Comparison of ENCODE assay signal across 1 cellular context in genomic region chr19:1492474-1493006, GRCh38.
A peak's percentile ranks its signal among the peaks of the same experiment; 100 is the strongest.
TF ChIP-seq lines count a peak whose summit lies in the region.

No MANE protein-coding gene starts in this region.

TF ChIP-seq in HepG2, 621 proteins besides CTCF, POLR2A, EP300 and RAD21 (continues in another document):
- TF ChIP-seq BHLHE40 (IDR thresholded peaks at IDR 0.05; ENCODE audit: low read length) (no peak), ZBTB3 (CRISPR knock-in tag; IDR thresholded peaks at IDR 0.05; ENCODE audit: borderline replicate concordance, low read depth) (no peak), FOSL2 (CRISPR knock-in tag; IDR thresholded peaks at IDR 0.05) (peak; percentile 87), CC2D1A (CRISPR knock-in tag; IDR thresholded peaks at IDR 0.05) (no peak), ZKSCAN1 (IDR thresholded peaks at IDR 0.05; ENCODE audit: low read length) (no peak), ZNF749 (CRISPR knock-in tag; IDR thresholded peaks at IDR 0.05; ENCODE audit: borderline replicate concordance) (0 out of 2 replicates have a peak, but pooled peaks have one; percentile 50), FOXK1 (CRISPR knock-in tag; IDR thresholded peaks at IDR 0.05; ENCODE audit: borderline replicate concordance, low read depth) (no peak), MAF1 (CRISPR knock-in tag; IDR thresholded peaks at IDR 0.05; ENCODE audit: borderline replicate concordance) (no peak), JDP2 (CRISPR knock-in tag; IDR thresholded peaks at IDR 0.05; ENCODE audit: borderline replicate concordance) (no peak), PITX1 (CRISPR knock-in tag; IDR thresholded peaks at IDR 0.05) (peak; percentile 5; the same call in 1 of the 2 replicates), ZSCAN31 (CRISPR knock-in tag; IDR thresholded peaks at IDR 0.05; ENCODE audit: low read depth) (0 out of 2 replicates have a peak, but pooled peaks have one; percentile 12), TARDBP (CRISPR knock-in tag; IDR thresholded peaks at IDR 0.05) (peak; percentile 48; the same call in 1 of the 2 replicates), SRSF1 (optimal IDR thresholded peaks at IDR 0.05; ENCODE audit: low read depth, low read length) (peak; percentile 69), ZNF350 (CRISPR knock-in tag; IDR thresholded peaks at IDR 0.05; ENCODE audit: borderline replicate concordance, low read depth) (peak; percentile 47; the same call in 1 of the 2 replicates), NONO (IDR thresholded peaks at IDR 0.05) (no peak), NONO (CRISPR knock-in tag; conservative IDR thresholded peaks at IDR 0.05) (peak; percentile 72; the same call in 1 of the 2 replicates), ZNF770 (CRISPR knock-in tag; IDR thresholded peaks at IDR 0.05) (peak; percentile 85; the same call in 1 of the 2 replicates), ZNF790 (CRISPR knock-in tag; IDR thresholded peaks at IDR 0.05; ENCODE audit: borderline replicate concordance) (0 out of 2 replicates have a peak, but pooled peaks have one; percentile 42), NR2F6 (IDR thresholded peaks at IDR 0.05) (0 out of 2 replicates have a peak, but pooled peaks have one; percentile 66), NR2F6 (CRISPR knock-in tag; IDR thresholded peaks at IDR 0.05) (peak; percentile 88), DZIP1 (CRISPR knock-in tag; IDR thresholded peaks at IDR 0.05) (0 out of 2 replicates have a peak, but pooled peaks have one; percentile 38), MYC (CRISPR knock-in tag; IDR thresholded peaks at IDR 0.05; ENCODE audit: borderline replicate concordance) (peak; percentile 34), NR2F1 (CRISPR knock-in tag; IDR thresholded peaks at IDR 0.05) (peak; percentile 70 to 83), ZMAT3 (CRISPR knock-in tag; conservative IDR thresholded peaks at IDR 0.05) (0 out of 2 replicates have a peak, but pooled peaks have one; percentile 35), POLR2G (IDR thresholded peaks at IDR 0.05; ENCODE audit: low read depth, low read length) (peak; percentile 23), ZNF691 (CRISPR knock-in tag; IDR thresholded peaks at IDR 0.05; ENCODE audit: borderline replicate concordance, low read depth) (peak; percentile 17; the same call in 1 of the 2 replicates), ELF1 (CRISPR knock-in tag; IDR thresholded peaks at IDR 0.05) (0 out of 2 replicates have a peak, but pooled peaks have one; percentile 40), TFDP1 (CRISPR knock-in tag; IDR thresholded peaks at IDR 0.05; ENCODE audit: borderline replicate concordance) (0 out of 2 replicates have a peak, but pooled peaks have one; percentile 16), NR2C2 (CRISPR knock-in tag; IDR thresholded peaks at IDR 0.05; ENCODE audit: borderline replicate concordance) (0 out of 2 replicates have a peak, but pooled peaks have one; percentile 46), SAP130 (CRISPR knock-in tag; IDR thresholded peaks at IDR 0.05; ENCODE audit: low read depth) (peak; percentile 19; the same call in 1 of the 2 replicates), ATF6 (CRISPR knock-in tag; conservative IDR thresholded peaks at IDR 0.05) (0 out of 2 replicates have a peak, but pooled peaks have one; percentile 9), NR3C1 (CRISPR knock-in tag; IDR thresholded peaks at IDR 0.05) (no peak), ZFP41 (CRISPR knock-in tag; IDR thresholded peaks at IDR 0.05; ENCODE audit: borderline replicate concordance) (0 out of 2 replicates have a peak, but pooled peaks have one; percentile 26), ZNF782 (CRISPR knock-in tag; IDR thresholded peaks at IDR 0.05; ENCODE audit: borderline replicate concordance) (0 out of 2 replicates have a peak, but pooled peaks have one; percentile 43), ZNF263 (CRISPR knock-in tag; IDR thresholded peaks at IDR 0.05) (peak; percentile 91), ZNF24 (IDR thresholded peaks at IDR 0.05) (no peak), PPARG (CRISPR knock-in tag; conservative IDR thresholded peaks at IDR 0.05) (peak; percentile 5; the same call in 1 of the 2 replicates), HIC2 (CRISPR knock-in tag; IDR thresholded peaks at IDR 0.05; ENCODE audit: low read depth) (peak; percentile 99), ZNF747 (CRISPR knock-in tag; IDR thresholded peaks at IDR 0.05; ENCODE audit: borderline replicate concordance) (0 out of 2 replicates have a peak, but pooled peaks have one; percentile 34), ZFP36L2 (CRISPR knock-in tag; IDR thresholded peaks at IDR 0.05) (no peak), RXRA (CRISPR knock-in tag; IDR thresholded peaks at IDR 0.05) (peak; percentile 78; the same call in 1 of the 2 replicates), BRD4 (CRISPR knock-in tag; IDR thresholded peaks at IDR 0.05) (0 out of 2 replicates have a peak, but pooled peaks have one; percentile 41), ZNF550 (CRISPR knock-in tag; IDR thresholded peaks at IDR 0.05; ENCODE audit: borderline replicate concordance) (0 out of 2 replicates have a peak, but pooled peaks have one; percentile 27), ZNF619 (CRISPR knock-in tag; IDR thresholded peaks at IDR 0.05) (no peak), ZNF772 (CRISPR knock-in tag; IDR thresholded peaks at IDR 0.05) (peak; percentile 28; the same call in 1 of the 2 replicates), ZNF143 (CRISPR knock-in tag; IDR thresholded peaks at IDR 0.05) (peak; percentile 72), ZNF609 (CRISPR knock-in tag; IDR thresholded peaks at IDR 0.05; ENCODE audit: borderline replicate concordance) (peak; percentile 49; the same call in 1 of the 2 replicates), RBFOX2 (IDR thresholded peaks at IDR 0.05; ENCODE audit: low read depth, low read length) (peak; percentile 49; the same call in 1 of the 2 replicates), MYPOP (CRISPR knock-in tag; IDR thresholded peaks at IDR 0.05) (0 out of 2 replicates have a peak, but pooled peaks have one; percentile 17), SP4 (CRISPR knock-in tag; IDR thresholded peaks at IDR 0.05) (0 out of 2 replicates have a peak, but pooled peaks have one; percentile 8)
